In the genomic region with DNA sequence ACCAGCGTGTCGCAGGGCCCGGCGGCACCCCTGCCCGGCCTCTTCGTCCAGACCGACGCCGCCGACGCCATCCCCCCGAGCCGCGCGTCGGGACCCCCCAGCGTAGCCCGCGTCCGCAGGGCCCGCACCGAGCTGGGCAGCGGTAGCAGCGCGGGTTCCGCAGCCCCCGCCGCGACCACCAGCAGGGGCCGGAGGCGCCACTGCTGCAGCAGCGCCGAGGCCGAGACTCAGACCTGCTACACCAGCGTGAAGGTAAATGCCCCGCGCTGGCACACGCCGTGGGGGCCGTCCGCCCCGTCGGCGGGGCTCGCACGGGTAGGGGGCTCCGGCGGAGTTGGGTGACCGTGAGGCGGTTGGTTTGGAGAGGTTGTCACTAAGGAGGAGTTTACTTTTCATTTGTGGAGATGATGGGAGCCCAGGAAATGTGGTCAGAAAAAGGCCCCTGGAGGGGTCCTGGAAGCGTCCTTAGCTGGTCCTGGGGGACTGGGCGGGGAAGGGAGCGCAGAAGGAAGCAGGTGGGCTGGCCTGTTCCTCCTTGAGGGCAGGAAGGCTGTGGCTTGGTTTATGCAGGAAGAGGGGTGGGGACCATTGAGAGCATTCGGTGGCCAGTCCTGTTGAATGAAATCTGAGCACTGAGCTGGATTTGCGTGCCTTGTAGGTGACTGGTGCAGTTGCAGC, we compare ENCODE assay signal across 1 cellular context.
TF ChIP-seq lines count a peak whose summit lies in the region.

No MANE protein-coding gene starts in this region.

TF ChIP-seq in HEK293, 187 proteins besides CTCF, POLR2A, EP300 and RAD21 (continued from another document):
- no peak for TF ChIP-seq ZSCAN16 (tag by site-specific recombination; IDR thresholded peaks at IDR 0.05)
- TF ChIP-seq, protein P1, sequence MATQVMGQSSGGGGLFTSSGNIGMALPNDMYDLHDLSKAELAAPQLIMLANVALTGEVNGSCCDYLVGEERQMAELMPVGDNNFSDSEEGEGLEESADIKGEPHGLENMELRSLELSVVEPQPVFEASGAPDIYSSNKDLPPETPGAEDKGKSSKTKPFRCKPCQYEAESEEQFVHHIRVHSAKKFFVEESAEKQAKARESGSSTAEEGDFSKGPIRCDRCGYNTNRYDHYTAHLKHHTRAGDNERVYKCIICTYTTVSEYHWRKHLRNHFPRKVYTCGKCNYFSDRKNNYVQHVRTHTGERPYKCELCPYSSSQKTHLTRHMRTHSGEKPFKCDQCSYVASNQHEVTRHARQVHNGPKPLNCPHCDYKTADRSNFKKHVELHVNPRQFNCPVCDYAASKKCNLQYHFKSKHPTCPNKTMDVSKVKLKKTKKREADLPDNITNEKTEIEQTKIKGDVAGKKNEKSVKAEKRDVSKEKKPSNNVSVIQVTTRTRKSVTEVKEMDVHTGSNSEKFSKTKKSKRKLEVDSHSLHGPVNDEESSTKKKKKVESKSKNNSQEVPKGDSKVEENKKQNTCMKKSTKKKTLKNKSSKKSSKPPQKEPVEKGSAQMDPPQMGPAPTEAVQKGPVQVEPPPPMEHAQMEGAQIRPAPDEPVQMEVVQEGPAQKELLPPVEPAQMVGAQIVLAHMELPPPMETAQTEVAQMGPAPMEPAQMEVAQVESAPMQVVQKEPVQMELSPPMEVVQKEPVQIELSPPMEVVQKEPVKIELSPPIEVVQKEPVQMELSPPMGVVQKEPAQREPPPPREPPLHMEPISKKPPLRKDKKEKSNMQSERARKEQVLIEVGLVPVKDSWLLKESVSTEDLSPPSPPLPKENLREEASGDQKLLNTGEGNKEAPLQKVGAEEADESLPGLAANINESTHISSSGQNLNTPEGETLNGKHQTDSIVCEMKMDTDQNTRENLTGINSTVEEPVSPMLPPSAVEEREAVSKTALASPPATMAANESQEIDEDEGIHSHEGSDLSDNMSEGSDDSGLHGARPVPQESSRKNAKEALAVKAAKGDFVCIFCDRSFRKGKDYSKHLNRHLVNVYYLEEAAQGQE (tag by site-specific recombination; IDR thresholded peaks at IDR 0.05): no peak
- peak; percentile 40; the same call in 1 of the 2 replicates for TF ChIP-seq SP3 (tag by site-specific recombination; IDR thresholded peaks at IDR 0.05)
- TF ChIP-seq, protein P2, sequence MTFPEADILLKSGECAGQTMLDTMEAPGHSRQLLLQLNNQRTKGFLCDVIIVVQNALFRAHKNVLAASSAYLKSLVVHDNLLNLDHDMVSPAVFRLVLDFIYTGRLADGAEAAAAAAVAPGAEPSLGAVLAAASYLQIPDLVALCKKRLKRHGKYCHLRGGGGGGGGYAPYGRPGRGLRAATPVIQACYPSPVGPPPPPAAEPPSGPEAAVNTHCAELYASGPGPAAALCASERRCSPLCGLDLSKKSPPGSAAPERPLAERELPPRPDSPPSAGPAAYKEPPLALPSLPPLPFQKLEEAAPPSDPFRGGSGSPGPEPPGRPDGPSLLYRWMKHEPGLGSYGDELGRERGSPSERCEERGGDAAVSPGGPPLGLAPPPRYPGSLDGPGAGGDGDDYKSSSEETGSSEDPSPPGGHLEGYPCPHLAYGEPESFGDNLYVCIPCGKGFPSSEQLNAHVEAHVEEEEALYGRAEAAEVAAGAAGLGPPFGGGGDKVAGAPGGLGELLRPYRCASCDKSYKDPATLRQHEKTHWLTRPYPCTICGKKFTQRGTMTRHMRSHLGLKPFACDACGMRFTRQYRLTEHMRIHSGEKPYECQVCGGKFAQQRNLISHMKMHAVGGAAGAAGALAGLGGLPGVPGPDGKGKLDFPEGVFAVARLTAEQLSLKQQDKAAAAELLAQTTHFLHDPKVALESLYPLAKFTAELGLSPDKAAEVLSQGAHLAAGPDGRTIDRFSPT (tag by site-specific recombination; IDR thresholded peaks at IDR 0.05): no peak
- no peak for TF ChIP-seq ZNF350 (tag by site-specific recombination; IDR thresholded peaks at IDR 0.05)
- TF ChIP-seq ZXDB (tag by site-specific recombination; IDR thresholded peaks at IDR 0.05): peak; percentile 51; the same call in 1 of the 2 replicates
- no peak for TF ChIP-seq ZNF585B (tag by site-specific recombination; IDR thresholded peaks at IDR 0.05)
- TF ChIP-seq ZNF791 (tag by site-specific recombination; IDR thresholded peaks at IDR 0.05): no peak
- TF ChIP-seq, protein P3, sequence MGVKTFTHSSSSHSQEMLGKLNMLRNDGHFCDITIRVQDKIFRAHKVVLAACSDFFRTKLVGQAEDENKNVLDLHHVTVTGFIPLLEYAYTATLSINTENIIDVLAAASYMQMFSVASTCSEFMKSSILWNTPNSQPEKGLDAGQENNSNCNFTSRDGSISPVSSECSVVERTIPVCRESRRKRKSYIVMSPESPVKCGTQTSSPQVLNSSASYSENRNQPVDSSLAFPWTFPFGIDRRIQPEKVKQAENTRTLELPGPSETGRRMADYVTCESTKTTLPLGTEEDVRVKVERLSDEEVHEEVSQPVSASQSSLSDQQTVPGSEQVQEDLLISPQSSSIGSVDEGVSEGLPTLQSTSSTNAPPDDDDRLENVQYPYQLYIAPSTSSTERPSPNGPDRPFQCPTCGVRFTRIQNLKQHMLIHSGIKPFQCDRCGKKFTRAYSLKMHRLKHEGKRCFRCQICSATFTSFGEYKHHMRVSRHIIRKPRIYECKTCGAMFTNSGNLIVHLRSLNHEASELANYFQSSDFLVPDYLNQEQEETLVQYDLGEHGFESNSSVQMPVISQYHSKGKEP (tag by site-specific recombination; IDR thresholded peaks at IDR 0.05): no peak
- no peak for TF ChIP-seq GLI2 (tag by site-specific recombination; IDR thresholded peaks at IDR 0.05; ENCODE audit: borderline replicate concordance, low read depth)
- no peak for TF ChIP-seq TRIM28 (IDR thresholded peaks at IDR 0.05; ENCODE audit: borderline replicate concordance, low read length)
- TF ChIP-seq ZFP69B (tag by site-specific recombination; IDR thresholded peaks at IDR 0.05): peak; percentile 67; the same call in 1 of the 2 replicates
- TF ChIP-seq ZFP41 (tag by site-specific recombination; IDR thresholded peaks at IDR 0.05; ENCODE audit: borderline replicate concordance): no peak
- peak; percentile 38; the same call in 1 of the 2 replicates for TF ChIP-seq ZNF596 (tag by site-specific recombination; IDR thresholded peaks at IDR 0.05)
- TF ChIP-seq ZNF701 (tag by site-specific recombination; IDR thresholded peaks at IDR 0.05): no peak
- TF ChIP-seq MEIS1 (CRISPR knock-in tag; IDR thresholded peaks at IDR 0.05; ENCODE audit: borderline replicate concordance): no peak
- TF ChIP-seq, protein P4, sequence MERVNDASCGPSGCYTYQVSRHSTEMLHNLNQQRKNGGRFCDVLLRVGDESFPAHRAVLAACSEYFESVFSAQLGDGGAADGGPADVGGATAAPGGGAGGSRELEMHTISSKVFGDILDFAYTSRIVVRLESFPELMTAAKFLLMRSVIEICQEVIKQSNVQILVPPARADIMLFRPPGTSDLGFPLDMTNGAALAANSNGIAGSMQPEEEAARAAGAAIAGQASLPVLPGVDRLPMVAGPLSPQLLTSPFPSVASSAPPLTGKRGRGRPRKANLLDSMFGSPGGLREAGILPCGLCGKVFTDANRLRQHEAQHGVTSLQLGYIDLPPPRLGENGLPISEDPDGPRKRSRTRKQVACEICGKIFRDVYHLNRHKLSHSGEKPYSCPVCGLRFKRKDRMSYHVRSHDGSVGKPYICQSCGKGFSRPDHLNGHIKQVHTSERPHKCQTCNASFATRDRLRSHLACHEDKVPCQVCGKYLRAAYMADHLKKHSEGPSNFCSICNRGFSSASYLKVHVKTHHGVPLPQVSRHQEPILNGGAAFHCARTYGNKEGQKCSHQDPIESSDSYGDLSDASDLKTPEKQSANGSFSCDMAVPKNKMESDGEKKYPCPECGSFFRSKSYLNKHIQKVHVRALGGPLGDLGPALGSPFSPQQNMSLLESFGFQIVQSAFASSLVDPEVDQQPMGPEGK (tag by site-specific recombination; IDR thresholded peaks at IDR 0.05): peak; percentile 87
- peak; percentile 84 for TF ChIP-seq ZBTB20 (tag by site-specific recombination; IDR thresholded peaks at IDR 0.05)
- TF ChIP-seq ZNF239 (tag by site-specific recombination; IDR thresholded peaks at IDR 0.05): no peak
- no peak for TF ChIP-seq ZNF623 (tag by site-specific recombination; IDR thresholded peaks at IDR 0.05)
- TF ChIP-seq ZNF692 (tag by site-specific recombination; IDR thresholded peaks at IDR 0.05): peak; percentile 74; the same call in 1 of the 2 replicates
TF ChIP-seq in HEK293: peak in this region for 36.
